Comparison of ENCODE assay signal across 1 cellular context in the genomic region with DNA sequence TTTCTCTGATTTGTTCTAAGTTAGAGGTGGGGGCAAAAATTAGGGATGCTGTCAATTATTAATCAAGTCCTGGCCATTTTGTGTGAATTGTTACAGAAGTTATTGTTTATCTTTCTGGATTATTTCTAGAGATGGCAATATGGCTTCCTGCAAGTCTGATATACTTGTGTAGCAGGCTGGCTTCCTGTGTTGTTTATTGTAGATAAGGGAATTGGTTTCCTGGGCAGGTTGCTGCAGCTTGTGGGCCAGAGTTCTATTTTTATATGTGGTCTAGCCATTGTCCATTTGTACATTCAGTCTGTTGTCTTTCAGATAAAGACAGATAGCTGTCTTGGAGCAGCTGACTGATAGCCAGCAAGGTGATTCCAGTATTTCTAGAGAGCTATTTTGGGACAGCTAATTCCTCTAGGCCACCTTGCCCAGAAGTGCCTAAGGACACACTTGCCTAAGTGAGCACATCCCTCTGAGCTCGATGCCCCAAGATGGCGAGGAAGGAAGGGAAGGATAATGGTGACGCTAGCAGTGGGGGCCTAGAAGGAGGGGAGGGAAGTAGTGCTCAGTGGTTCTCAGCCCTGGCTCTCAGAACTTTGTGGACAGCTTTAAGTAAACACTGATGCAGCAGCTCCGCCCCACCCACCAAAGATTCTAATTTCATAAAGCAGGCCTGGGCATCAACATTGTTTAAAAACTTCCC.
TF ChIP-seq lines count a peak whose summit lies in the region.

No MANE protein-coding gene starts in this region.

TF ChIP-seq in HepG2, 621 proteins besides CTCF, POLR2A, EP300 and RAD21:
- no peak for TF ChIP-seq ZFX (CRISPR knock-in tag; IDR thresholded peaks at IDR 0.05; ENCODE audit: low read depth)
- TF ChIP-seq, protein P1, sequence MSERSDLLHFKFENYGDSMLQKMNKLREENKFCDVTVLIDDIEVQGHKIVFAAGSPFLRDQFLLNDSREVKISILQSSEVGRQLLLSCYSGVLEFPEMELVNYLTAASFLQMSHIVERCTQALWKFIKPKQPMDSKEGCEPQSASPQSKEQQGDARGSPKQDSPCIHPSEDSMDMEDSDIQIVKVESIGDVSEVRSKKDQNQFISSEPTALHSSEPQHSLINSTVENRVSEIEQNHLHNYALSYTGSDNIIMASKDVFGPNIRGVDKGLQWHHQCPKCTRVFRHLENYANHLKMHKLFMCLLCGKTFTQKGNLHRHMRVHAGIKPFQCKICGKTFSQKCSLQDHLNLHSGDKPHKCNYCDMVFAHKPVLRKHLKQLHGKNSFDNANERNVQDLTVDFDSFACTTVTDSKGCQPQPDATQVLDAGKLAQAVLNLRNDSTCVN (CRISPR knock-in tag; IDR thresholded peaks at IDR 0.05; ENCODE audit: borderline replicate concordance), result peak; percentile 85; the same call in 1 of the 2 replicates
